In the genomic region with DNA sequence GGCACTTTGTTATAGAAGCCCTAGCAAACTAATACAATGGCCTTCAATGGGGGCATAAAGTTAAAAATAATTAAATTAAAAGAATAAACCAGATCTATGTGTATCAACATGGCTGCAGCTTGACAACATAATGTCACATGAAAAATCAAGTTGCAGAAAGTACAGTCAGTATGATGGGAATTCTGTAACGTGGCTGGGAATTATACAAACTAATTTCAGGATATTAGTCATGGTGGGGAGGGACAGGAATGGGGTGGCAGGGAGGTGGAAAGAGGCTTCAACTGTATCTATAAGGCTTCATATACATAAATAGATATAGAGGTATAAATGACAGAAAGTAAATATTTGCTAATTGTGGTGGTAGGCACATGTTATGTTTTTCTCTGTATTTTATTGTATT, we compare ENCODE assay signal across 23 cellular contexts.
A peak's percentile ranks its signal among the peaks of the same experiment; 100 is the strongest.
DNase-seq lines count a peak whose midpoint lies in the region; ATAC-seq, FAIRE-seq and TF ChIP-seq lines count a peak whose summit lies in the region.
"Had no signal": no experiment of that assay in that cellular context is flagged by ENCODE, and none has a peak within 500 bp of the region (broad histone marks: within the 10 kb centered on the region; RNA-seq: fewer than 3 reads in every experiment).

No MANE protein-coding gene starts in this region.

- peak overlapping the region in 1 of 2 experiments; percentile 12; a peak in 1 of 4 replicates for H3K27ac ChIP-seq in SK-N-SH (ENCODE audit: low read depth in 2 of 2, low read length in 1 of 2)
- peak overlapping the region; percentile 11 for H3K27ac ChIP-seq in epithelial cell of prostate
- peak overlapping the region; percentile 80 for H3K27ac ChIP-seq in psoas muscle
- H3K27ac ChIP-seq: 22Rv1, left lung, uterus had no signal

- 11% methylated on average over 1 of the region's 1 CpG for WGBS in SK-N-SH (ENCODE audit: low lambda C conversion rate)
- 33 to 72% (median 44%) methylated on average over 1 of the region's 1 CpG for WGBS in psoas muscle, 3 donors

- H3K9me3 ChIP-seq in SK-N-SH (no peaks in the 10 kb centered on the region), psoas muscle (no peaks in the 10 kb centered on the region)
- H3K9me3 ChIP-seq: left lung, uterus had no signal

- H3K4me1 ChIP-seq in SK-N-SH (ENCODE audit: control insufficient read depth in 1 of 2, insufficient read depth in 2 of 2, low read depth in 1 of 2, low read length in 1 of 2) (peaks cover 0 to 14% of the 10 kb centered on the region in 2 experiments; a peak in 2 of 4 replicates), psoas muscle (peaks cover 27% of the 10 kb centered on the region)
- H3K4me1 ChIP-seq: left lung, uterus had no signal

- H3K79me2 ChIP-seq in SK-N-SH (ENCODE audit: insufficient read depth): no peaks in the 10 kb centered on the region

- peak overlapping the region; percentile 50; the same call in 1 of the 2 replicates for H2AFZ ChIP-seq in SK-N-SH (ENCODE audit: low read depth)

- H3K9me2 ChIP-seq in SK-N-SH: no peaks in the 10 kb centered on the region

- TF ChIP-seq RAD21 in SK-N-SH (IDR thresholded peaks at IDR 0.05; ENCODE audit: low read length): no peak

- TF ChIP-seq CTCF in SK-N-SH (IDR thresholded peaks at IDR 0.05): no peak
- no peak for TF ChIP-seq CTCF in psoas muscle (IDR thresholded peaks at IDR 0.05)

- peak; percentile 35 for FAIRE-seq in RCC 7860 (lab: Jason Lieb, UNC)
- FAIRE-seq: G401.6, HepG2 had no signal

- TF ChIP-seq EP300 in SK-N-SH (IDR thresholded peaks at IDR 0.05; ENCODE audit: borderline replicate concordance in 1 of 2, low read depth in 1 of 2, low read length in 1 of 2): no peak

- POLR2A ChIA-PET in SK-N-SH (lab: Yijun Ruan, JAX): no interaction called here

- intact Hi-C loops in psoas muscle (cut with DNase I): no loop called here

- H3K36me3 ChIP-seq in SK-N-SH (replicated peaks in 1 of 2; ENCODE audit: control insufficient read depth in 1 of 2, insufficient read depth in 2 of 2, low read length in 1 of 2): no peaks in the 10 kb centered on the region
- H3K36me3 ChIP-seq in psoas muscle (ENCODE audit: insufficient read depth in 1 of 2, low read depth in 1 of 2): no peaks in the 10 kb centered on the region
- H3K36me3 ChIP-seq: left lung, uterus had no signal

- ATAC-seq in SK-N-SH treated with all-trans-retinoic acid at 6 μM for 48 hours (no peak), psoas muscle (no peak), GM18868 (IDR thresholded peaks at IDR 0.05; ENCODE audit: unreplicated experiment) (no peak)
- ATAC-seq: HepG2, left lung, T-helper 17 cell, WTC11 had no signal

- H3K4me3 ChIP-seq in SK-N-SH (ENCODE audit: low read depth in 2 of 2, low read length in 1 of 2) (no peak overlapping the region), psoas muscle (no peak overlapping the region)
- H3K4me3 ChIP-seq: left lung, uterus had no signal

- H3K4me2 ChIP-seq in SK-N-SH: no peak overlapping the region

- no peak overlapping the region for H3K9ac ChIP-seq in SK-N-SH

- no peaks in the 10 kb centered on the region for H3K27me3 ChIP-seq in SK-N-SH (ENCODE audit: insufficient read depth)
- H3K27me3 ChIP-seq in psoas muscle (ENCODE audit: insufficient read depth in 3 of 3, low read length in 2 of 3): no peaks in the 10 kb centered on the region
- H3K27me3 ChIP-seq: left lung, uterus had no signal

- H4K20me1 ChIP-seq in SK-N-SH (ENCODE audit: insufficient read depth): no peaks in the 10 kb centered on the region

- CTCF ChIA-PET in SK-N-SH (lab: Yijun Ruan, JAX): no interaction called here

- DNase-seq in SK-N-SH (no peak), RCC 7860 (ENCODE audit: low spot score) (peak; percentile 50), epithelial cell of prostate (ENCODE audit: low read depth, low spot score) (no peak), psoas muscle (no peak), amygdala (lab: John Stamatoyannopoulos, UW) (no peak)
- DNase-seq in activated naive CD4-positive, alpha-beta T cell treated with Interleukin-2 at 50 U/mL for 16 hours: no peak
- DNase-seq: activated CD4-positive, alpha-beta memory T cell treated with anti-CD3 and anti-CD28 coated beads for 36 hours; activated gamma-delta T cell; activated T-cell treated with anti-CD3 and anti-CD28 coated beads for 4 hours; C1 segment of cervical spinal cord; caudate nucleus; erythroblast; left lung; NCI-H1417; NCI-H526 treated with DMSO at 0.1 percent for 48 hours; T-helper 17 cell; uterus had no signal

- peaks cover 7% of the 10 kb centered on the region for H3F3A ChIP-seq in SK-N-SH (replicated peaks; ENCODE audit: insufficient read depth)

TF ChIP-seq in SK-N-SH, 30 proteins besides CTCF, POLR2A, EP300 and RAD21 (continues in another document):
- TF ChIP-seq RCOR1 (IDR thresholded peaks at IDR 0.05; ENCODE audit: low read length) (no peak), JUND (IDR thresholded peaks at IDR 0.05) (no peak), YY1 (IDR thresholded peaks at IDR 0.05; ENCODE audit: low read depth) (no peak), REST (IDR thresholded peaks at IDR 0.05; ENCODE audit: low read depth, low read length) (no peak), MXI1 (IDR thresholded peaks at IDR 0.05; ENCODE audit: low read depth, low read length) (no peak), FOSL2 (IDR thresholded peaks at IDR 0.05; ENCODE audit: borderline replicate concordance, low read depth) (no peak), TCF12 (IDR thresholded peaks at IDR 0.05) (no peak), SIN3A (IDR thresholded peaks at IDR 0.05; ENCODE audit: borderline replicate concordance, low read depth, low read length) (no peak), SMC3 (IDR thresholded peaks at IDR 0.05; ENCODE audit: low read depth, low read length) (no peak)

TF ChIP-seq in SK-N-SH treated with all-trans-retinoic acid at 6 μM for 48 hours, 23 proteins besides CTCF, POLR2A, EP300 and RAD21:
- TF ChIP-seq, protein P1, sequence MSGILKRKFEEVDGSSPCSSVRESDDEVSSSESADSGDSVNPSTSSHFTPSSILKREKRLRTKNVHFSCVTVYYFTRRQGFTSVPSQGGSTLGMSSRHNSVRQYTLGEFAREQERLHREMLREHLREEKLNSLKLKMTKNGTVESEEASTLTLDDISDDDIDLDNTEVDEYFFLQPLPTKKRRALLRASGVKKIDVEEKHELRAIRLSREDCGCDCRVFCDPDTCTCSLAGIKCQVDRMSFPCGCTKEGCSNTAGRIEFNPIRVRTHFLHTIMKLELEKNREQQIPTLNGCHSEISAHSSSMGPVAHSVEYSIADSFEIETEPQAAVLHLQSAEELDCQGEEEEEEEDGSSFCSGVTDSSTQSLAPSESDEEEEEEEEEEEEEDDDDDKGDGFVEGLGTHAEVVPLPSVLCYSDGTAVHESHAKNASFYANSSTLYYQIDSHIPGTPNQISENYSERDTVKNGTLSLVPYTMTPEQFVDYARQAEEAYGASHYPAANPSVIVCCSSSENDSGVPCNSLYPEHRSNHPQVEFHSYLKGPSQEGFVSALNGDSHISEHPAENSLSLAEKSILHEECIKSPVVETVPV (CRISPR knock-in tag; IDR thresholded peaks at IDR 0.05): no peak
- TF ChIP-seq ARNTL (CRISPR knock-in tag; IDR thresholded peaks at IDR 0.05; ENCODE audit: borderline replicate concordance, low read depth) (no peak), ESRRG (CRISPR knock-in tag; IDR thresholded peaks at IDR 0.05) (no peak), RARB (CRISPR knock-in tag; IDR thresholded peaks at IDR 0.05) (no peak), ZFP3 (CRISPR knock-in tag; IDR thresholded peaks at IDR 0.05) (no peak), ISL1 (CRISPR knock-in tag; IDR thresholded peaks at IDR 0.05) (no peak), ZFP30 (CRISPR knock-in tag; IDR thresholded peaks at IDR 0.05) (no peak), ZNF8 (CRISPR knock-in tag; IDR thresholded peaks at IDR 0.05) (no peak), ZNF70 (CRISPR knock-in tag; IDR thresholded peaks at IDR 0.05) (no peak), TSHZ2 (CRISPR knock-in tag; IDR thresholded peaks at IDR 0.05) (no peak)
- TF ChIP-seq, protein P2, sequence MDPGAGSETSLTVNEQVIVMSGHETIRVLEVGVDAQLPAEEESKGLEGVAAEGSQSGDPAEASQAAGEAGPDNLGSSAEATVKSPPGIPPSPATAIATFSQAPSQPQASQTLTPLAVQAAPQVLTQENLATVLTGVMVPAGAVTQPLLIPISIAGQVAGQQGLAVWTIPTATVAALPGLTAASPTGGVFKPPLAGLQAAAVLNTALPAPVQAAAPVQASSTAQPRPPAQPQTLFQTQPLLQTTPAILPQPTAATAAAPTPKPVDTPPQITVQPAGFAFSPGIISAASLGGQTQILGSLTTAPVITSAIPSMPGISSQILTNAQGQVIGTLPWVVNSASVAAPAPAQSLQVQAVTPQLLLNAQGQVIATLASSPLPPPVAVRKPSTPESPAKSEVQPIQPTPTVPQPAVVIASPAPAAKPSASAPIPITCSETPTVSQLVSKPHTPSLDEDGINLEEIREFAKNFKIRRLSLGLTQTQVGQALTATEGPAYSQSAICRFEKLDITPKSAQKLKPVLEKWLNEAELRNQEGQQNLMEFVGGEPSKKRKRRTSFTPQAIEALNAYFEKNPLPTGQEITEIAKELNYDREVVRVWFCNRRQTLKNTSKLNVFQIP (CRISPR knock-in tag; IDR thresholded peaks at IDR 0.05; ENCODE audit: borderline replicate concordance, low read depth): no peak
